In the genomic region with DNA sequence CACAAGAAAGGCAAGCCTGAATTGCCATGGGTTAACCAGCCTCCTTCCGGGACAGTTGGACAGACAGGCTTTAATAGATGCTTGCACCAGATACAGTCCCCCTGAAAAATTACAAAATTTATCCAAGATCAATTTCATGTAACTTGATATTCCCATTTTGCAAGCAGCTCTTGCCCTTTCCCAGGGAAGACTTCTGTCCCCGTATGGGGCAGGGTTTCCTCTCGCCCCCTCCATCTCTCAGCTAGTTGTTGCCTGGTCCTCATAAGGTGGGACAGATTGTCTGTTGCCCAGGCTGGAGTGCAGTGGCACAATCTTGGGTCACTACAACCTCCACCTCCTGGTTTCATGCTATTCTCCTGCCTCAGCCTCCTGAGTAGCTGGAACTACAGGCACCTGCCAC, we compare ENCODE assay signal across 1 cellular context.
TF ChIP-seq lines count a peak whose summit lies in the region.

No MANE protein-coding gene starts in this region.

TF ChIP-seq in HCT116, 20 proteins besides CTCF, POLR2A, EP300 and RAD21:
- TF ChIP-seq EZH2 (IDR thresholded peaks at IDR 0.05) (no peak), CBX3 (IDR thresholded peaks at IDR 0.05; ENCODE audit: low read depth) (no peak), ZNF274 (IDR thresholded peaks at IDR 0.05; ENCODE audit: low read depth, low read length) (no peak), CEBPB (IDR thresholded peaks at IDR 0.05; ENCODE audit: low read depth) (no peak; the same call in 1 of the 2 replicates), EZH2phosphoT487 (IDR thresholded peaks at IDR 0.05; ENCODE audit: borderline replicate concordance) (no peak), SIN3A (IDR thresholded peaks at IDR 0.05; ENCODE audit: low read depth) (no peak), SRF (IDR thresholded peaks at IDR 0.05; ENCODE audit: low read depth) (no peak), YY1 (IDR thresholded peaks at IDR 0.05; ENCODE audit: extremely low read depth, insufficient replicate concordance, low read depth, low read length) (no peak), SP1 (IDR thresholded peaks at IDR 0.05; ENCODE audit: low read depth) (no peak), JUND (IDR thresholded peaks at IDR 0.05) (no peak), ZFX (IDR thresholded peaks at IDR 0.05) (no peak), TCF7L2 (IDR thresholded peaks at IDR 0.05; ENCODE audit: borderline replicate concordance, extremely low read depth, insufficient read depth, insufficient read length) (no peak)
- TF ChIP-seq, protein P1, sequence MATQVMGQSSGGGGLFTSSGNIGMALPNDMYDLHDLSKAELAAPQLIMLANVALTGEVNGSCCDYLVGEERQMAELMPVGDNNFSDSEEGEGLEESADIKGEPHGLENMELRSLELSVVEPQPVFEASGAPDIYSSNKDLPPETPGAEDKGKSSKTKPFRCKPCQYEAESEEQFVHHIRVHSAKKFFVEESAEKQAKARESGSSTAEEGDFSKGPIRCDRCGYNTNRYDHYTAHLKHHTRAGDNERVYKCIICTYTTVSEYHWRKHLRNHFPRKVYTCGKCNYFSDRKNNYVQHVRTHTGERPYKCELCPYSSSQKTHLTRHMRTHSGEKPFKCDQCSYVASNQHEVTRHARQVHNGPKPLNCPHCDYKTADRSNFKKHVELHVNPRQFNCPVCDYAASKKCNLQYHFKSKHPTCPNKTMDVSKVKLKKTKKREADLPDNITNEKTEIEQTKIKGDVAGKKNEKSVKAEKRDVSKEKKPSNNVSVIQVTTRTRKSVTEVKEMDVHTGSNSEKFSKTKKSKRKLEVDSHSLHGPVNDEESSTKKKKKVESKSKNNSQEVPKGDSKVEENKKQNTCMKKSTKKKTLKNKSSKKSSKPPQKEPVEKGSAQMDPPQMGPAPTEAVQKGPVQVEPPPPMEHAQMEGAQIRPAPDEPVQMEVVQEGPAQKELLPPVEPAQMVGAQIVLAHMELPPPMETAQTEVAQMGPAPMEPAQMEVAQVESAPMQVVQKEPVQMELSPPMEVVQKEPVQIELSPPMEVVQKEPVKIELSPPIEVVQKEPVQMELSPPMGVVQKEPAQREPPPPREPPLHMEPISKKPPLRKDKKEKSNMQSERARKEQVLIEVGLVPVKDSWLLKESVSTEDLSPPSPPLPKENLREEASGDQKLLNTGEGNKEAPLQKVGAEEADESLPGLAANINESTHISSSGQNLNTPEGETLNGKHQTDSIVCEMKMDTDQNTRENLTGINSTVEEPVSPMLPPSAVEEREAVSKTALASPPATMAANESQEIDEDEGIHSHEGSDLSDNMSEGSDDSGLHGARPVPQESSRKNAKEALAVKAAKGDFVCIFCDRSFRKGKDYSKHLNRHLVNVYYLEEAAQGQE (IDR thresholded peaks at IDR 0.05; ENCODE audit: low read depth), result no peak
- TF ChIP-seq, protein P2, sequence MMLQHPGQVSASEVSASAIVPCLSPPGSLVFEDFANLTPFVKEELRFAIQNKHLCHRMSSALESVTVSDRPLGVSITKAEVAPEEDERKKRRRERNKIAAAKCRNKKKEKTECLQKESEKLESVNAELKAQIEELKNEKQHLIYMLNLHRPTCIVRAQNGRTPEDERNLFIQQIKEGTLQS (IDR thresholded peaks at IDR 0.05), result no peak
- TF ChIP-seq, protein P3, sequence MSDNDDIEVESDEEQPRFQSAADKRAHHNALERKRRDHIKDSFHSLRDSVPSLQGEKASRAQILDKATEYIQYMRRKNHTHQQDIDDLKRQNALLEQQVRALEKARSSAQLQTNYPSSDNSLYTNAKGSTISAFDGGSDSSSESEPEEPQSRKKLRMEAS (IDR thresholded peaks at IDR 0.05), result no peak
